In the genomic region with DNA sequence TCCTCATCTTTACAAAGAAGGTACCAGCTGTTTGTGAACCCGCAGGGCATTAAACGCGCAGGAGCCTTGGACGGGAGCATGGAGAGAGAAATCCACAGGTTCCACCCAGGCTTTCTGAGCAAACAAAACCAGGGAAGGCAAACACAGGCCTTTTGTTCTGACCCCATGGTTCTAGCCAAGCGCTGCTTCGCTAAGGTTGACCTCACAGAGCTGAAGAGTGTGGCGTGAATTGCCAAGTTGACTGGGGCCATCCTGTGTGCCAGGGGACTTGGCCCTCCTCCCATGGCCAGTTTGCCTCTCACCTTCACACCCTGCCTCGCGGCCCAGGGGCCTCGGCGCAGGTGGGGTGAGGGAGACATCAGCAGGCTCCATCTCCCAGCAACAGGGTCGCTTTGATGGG, we compare ENCODE assay signal across 12 cellular contexts.
DNase-seq lines count a peak whose midpoint lies in the region; ATAC-seq lines count a peak whose summit lies in the region.
"Had no signal": no experiment of that assay in that cellular context is flagged by ENCODE, and none has a peak within 500 bp of the region (broad histone marks: within the 10 kb centered on the region; RNA-seq: fewer than 3 reads in every experiment).

No MANE protein-coding gene starts in this region.

- intact Hi-C loops in sciatic nerve (cut with DNase I): no loop called here

- DNase-seq in NCI-H1092 treated with DMSO at 0.1 percent for 48 hours (lab: John Stamatoyannopoulos, UW) (peak; percentile 92), NCI-H774 (lab: John Stamatoyannopoulos, UW) (peak; percentile 50), inferior parietal cortex (ENCODE audit: extremely low spot score) (peak; percentile 20), sciatic nerve (ENCODE audit: low spot score) (no peak)
- no peak for DNase-seq in stimulated activated CD4-positive, alpha-beta T cell treated with anti-CD3 and anti-CD28 coated beads, Interleukin-4, amount 100 ng/mL, for 4 hours
- DNase-seq: activated T-cell treated with anti-CD3 and anti-CD28 coated beads, Interleukin-2, amount 50 U/mL, for 4 hours; dermis blood vessel endothelial cell; GF-D8; NCI-H1694 treated with DMSO at 0.1 percent for 48 hours had no signal

- peak; percentile 91 for ATAC-seq in sciatic nerve
- no peak for ATAC-seq in HG03045 (IDR thresholded peaks at IDR 0.05; ENCODE audit: unreplicated experiment)
- no peak for ATAC-seq in GM21619 (IDR thresholded peaks at IDR 0.05; ENCODE audit: unreplicated experiment)
- no peak for ATAC-seq in GM21717 (IDR thresholded peaks at IDR 0.05; ENCODE audit: unreplicated experiment)
- ATAC-seq: activated T-cell treated with anti-CD3 and anti-CD28 coated beads, Interleukin-2, amount 50 U/mL, for 4 hours had no signal

Comparison
In these comparisons a context has a peak if more than half of its experiments do, and no peak if none do; other contexts are left out.
1. DNase-seq: peak in NCI-H1092 treated with DMSO at 0.1 percent for 48 hours (single experiment), NCI-H774 (single experiment) and inferior parietal cortex (single experiment); none in sciatic nerve (single experiment) and stimulated activated CD4-positive, alpha-beta T cell treated with anti-CD3 and anti-CD28 coated beads, Interleukin-4, amount 100 ng/mL, for 4 hours (0 of 2).